16 cellular contexts compared by ENCODE assay signal in genomic region chr7:132155715-132156114, GRCh38.
DNase-seq lines count a peak whose midpoint lies in the region; ATAC-seq and TF ChIP-seq lines count a peak whose summit lies in the region.
"Had no signal": no experiment of that assay in that cellular context is flagged by ENCODE, and none has a peak within 500 bp of the region (broad histone marks: within the 10 kb centered on the region; RNA-seq: fewer than 3 reads in every experiment).

No MANE protein-coding gene starts in this region.

- no peak overlapping the region for H3K4me3 ChIP-seq in neuronal stem cell (ENCODE audit: low read length in 2 of 2)
- H3K4me3 ChIP-seq in lower leg skin (ENCODE audit: low read depth, poor library complexity, severe bottlenecking) = no peak overlapping the region
- H3K4me3 ChIP-seq: BLaER1 treated with 17β-estradiol and CSF1 and Interleukin-3, amounts not matched to agents 10 nM and 100 nM had no signal

- H3K4me1 ChIP-seq in neuronal stem cell (ENCODE audit: control insufficient read depth in 2 of 2, insufficient read depth in 1 of 2, low read depth in 1 of 2, low read length in 2 of 2) = peaks cover 0 to 2% of the 10 kb centered on the region in 2 donors
- H3K4me1 ChIP-seq: Caco-2 had no signal

- H3K36me3 Mint-ChIP-seq in T-helper 17 cell (ENCODE audit: low read depth) (peaks cover 4% of the 10 kb centered on the region), brain (peaks cover 39% of the 10 kb centered on the region)
- H3K36me3 Mint-ChIP-seq: CD8-positive, alpha-beta T cell had no signal

- H3K9ac ChIP-seq in neuronal stem cell (ENCODE audit: low read depth, low read length, poor library complexity) = no peak overlapping the region
- H3K9ac ChIP-seq: BLaER1 treated with 17β-estradiol and CSF1 and Interleukin-3, amounts not matched to agents 10 nM and 100 nM had no signal

- peaks cover 27% of the 10 kb centered on the region for H3K27me3 Mint-ChIP-seq in T-helper 17 cell
- H3K27me3 Mint-ChIP-seq in brain = peaks cover 8% of the 10 kb centered on the region

- no peaks in the 10 kb centered on the region for H3K9me3 Mint-ChIP-seq in brain
- H3K9me3 Mint-ChIP-seq: CD4-positive, alpha-beta T cell; CD8-positive, alpha-beta T cell had no signal

- H2BK120ac ChIP-seq in neuronal stem cell (ENCODE audit: low read depth, low read length) = no peak overlapping the region

- ATAC-seq in T-helper 17 cell (no peak), HG03039 (IDR thresholded peaks at IDR 0.05; ENCODE audit: unreplicated experiment) (no peak)
- ATAC-seq: CD8-positive, alpha-beta T cell had no signal

- H2BK12ac ChIP-seq in neuronal stem cell (ENCODE audit: low read length) = no peak overlapping the region

- H3K4me2 ChIP-seq in neuronal stem cell (ENCODE audit: insufficient read depth, low read length, poor library complexity, severe bottlenecking) = no peak overlapping the region
- H3K4me2 ChIP-seq: BLaER1 treated with 17β-estradiol and CSF1 and Interleukin-3, amounts not matched to agents 10 nM and 100 nM had no signal

- DNase-seq in T-helper 17 cell = no peak
- DNase-seq in neuronal stem cell (ENCODE audit: low spot score) = no peak
- no peak for DNase-seq in lower leg skin (ENCODE audit: low spot score in 2 of 2)
- no peak for DNase-seq in NCI-H1436 treated with DMSO at 0.1 percent for 48 hours (lab: John Stamatoyannopoulos, UW)
- DNase-seq: 8988T; ACHN; Caco-2; Calu3; CD4-positive, alpha-beta T cell; CD8-positive, alpha-beta T cell; DMS79 treated with DMSO at 0.1 percent for 48 hours; GF-D8 had no signal

- intact Hi-C loops in lower leg skin (cut with DNase I; ENCODE audit: low total_unique reads) = no loop called here

- H3K27me3 ChIP-seq in neuronal stem cell (ENCODE audit: control insufficient read depth in 3 of 3, insufficient read depth in 3 of 3, low read depth in 1 of 3, low read length in 3 of 3) = no peaks in the 10 kb centered on the region
- H3K27me3 ChIP-seq: BLaER1 treated with 17β-estradiol and CSF1 and Interleukin-3, amounts not matched to agents 10 nM and 100 nM had no signal

- H3K23ac ChIP-seq in neuronal stem cell (ENCODE audit: low read depth, low read length, poor library complexity) = no peak overlapping the region

- no peak overlapping the region for H3K4ac ChIP-seq in neuronal stem cell (ENCODE audit: low read length)

- no peak for TF ChIP-seq CTCF in brain (conservative IDR thresholded peaks at IDR 0.05)
- no peak for TF ChIP-seq CTCF in lower leg skin (IDR thresholded peaks at IDR 0.05)

- peak overlapping the region; percentile 53 for H3K18ac ChIP-seq in neuronal stem cell (ENCODE audit: low read length)

- H3K27ac ChIP-seq in neuronal stem cell (replicated peaks; ENCODE audit: low read length) = no peak overlapping the region
- H3K27ac ChIP-seq: BLaER1 treated with 17β-estradiol and CSF1 and Interleukin-3, amounts not matched to agents 10 nM and 100 nM; C4-2B had no signal

- H4K91ac ChIP-seq in neuronal stem cell (ENCODE audit: low read depth, low read length, poor library complexity) = no peak overlapping the region

- H3K79me1 ChIP-seq in neuronal stem cell (ENCODE audit: low read depth, low read length) = no peaks in the 10 kb centered on the region

- H2BK5ac ChIP-seq in neuronal stem cell (ENCODE audit: low read length) = no peak overlapping the region

- H3K36me3 ChIP-seq in neuronal stem cell (replicated peaks in 1 of 2; ENCODE audit: control insufficient read depth in 2 of 2, insufficient read depth in 2 of 2, low read length in 2 of 2) = no peaks in the 10 kb centered on the region
- H3K36me3 ChIP-seq: BLaER1 treated with 17β-estradiol and CSF1 and Interleukin-3, amounts not matched to agents 10 nM and 100 nM had no signal

- WGBS in neuronal stem cell (ENCODE audit: extremely low coverage in 2 of 2, insufficient read length in 2 of 2, insufficient replicate concordance in 1 of 2), 2 donors = no CpG with 5 or more reads among the region's 5 CpGs
- WGBS in lower leg skin, 2 donors = 88 to 92% methylated on average over 5 of the region's 5 CpGs

- H3K4me1 Mint-ChIP-seq in T-helper 17 cell (no peaks in the 10 kb centered on the region), brain (peaks cover 36% of the 10 kb centered on the region)

- H3K27ac Mint-ChIP-seq in T-helper 17 cell (peak overlapping the region; percentile 39), brain (peak overlapping the region in 3 of 5 experiments; percentile 40 to 86 (median 75))
- H3K27ac Mint-ChIP-seq: CD4-positive, alpha-beta T cell; CD8-positive, alpha-beta T cell had no signal

- no peak overlapping the region for H3K4me3 Mint-ChIP-seq in T-helper 17 cell
- no peak overlapping the region for H3K4me3 Mint-ChIP-seq in brain
- H3K4me3 Mint-ChIP-seq: CD4-positive, alpha-beta T cell; CD8-positive, alpha-beta T cell had no signal

- H2AK5ac ChIP-seq in neuronal stem cell (ENCODE audit: low read depth, low read length) = no peak overlapping the region

- no peak overlapping the region for H4K8ac ChIP-seq in neuronal stem cell (ENCODE audit: low read depth, low read length)

- peak overlapping the region; percentile 27 for H3K14ac ChIP-seq in neuronal stem cell (ENCODE audit: low read length)

- no peak overlapping the region for H2BK15ac ChIP-seq in neuronal stem cell (ENCODE audit: low read length)

- TF ChIP-seq POLR2A in lower leg skin (IDR thresholded peaks at IDR 0.05) = no peak

- no peak overlapping the region for H2AFZ ChIP-seq in neuronal stem cell (ENCODE audit: low read length)

- H3K9me3 ChIP-seq in T-helper 17 cell (ENCODE audit: control insufficient read depth, low read length, poor library complexity, severe bottlenecking) (no peaks in the 10 kb centered on the region), neuronal stem cell (replicated peaks in 1 of 2; ENCODE audit: control insufficient read depth in 2 of 2, insufficient read depth in 1 of 2, low read depth in 1 of 2, low read length in 2 of 2) (no peaks in the 10 kb centered on the region)
- H3K9me3 ChIP-seq: BLaER1 treated with 17β-estradiol and CSF1 and Interleukin-3, amounts not matched to agents 10 nM and 100 nM; Caco-2 had no signal
